In the genomic region with DNA sequence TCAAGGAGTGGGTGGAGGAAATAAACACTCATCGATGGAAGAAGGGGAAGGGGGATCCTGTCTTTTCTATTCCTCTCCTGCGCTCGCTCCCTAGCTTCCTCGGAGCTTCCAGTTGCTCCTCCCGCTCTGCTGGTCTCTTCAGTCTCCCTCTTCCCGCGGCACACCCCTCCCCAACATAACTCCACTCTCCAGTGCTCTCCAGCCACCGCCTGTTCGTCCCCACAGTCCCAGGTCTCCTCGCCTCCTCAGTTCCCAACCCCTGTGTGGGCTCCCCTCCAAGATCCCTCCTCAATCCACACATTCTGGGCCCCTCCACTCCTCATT, we compare ENCODE assay signal across 9 cellular contexts. TPM values are rescaled to one million over a fixed set of nuclear protein-coding genes. Genes with fewer than 3 reads are reported as not detected.
DNase-seq lines count a peak whose midpoint lies in the region; ATAC-seq, FAIRE-seq and TF ChIP-seq lines count a peak whose summit lies in the region.
"Had no signal": no experiment of that assay in that cellular context is flagged by ENCODE, and none has a peak within 500 bp of the region (broad histone marks: within the 10 kb centered on the region; RNA-seq: fewer than 3 reads in every experiment).

No MANE protein-coding gene starts in this region.

- TF ChIP-seq POLR2A in GM12878 (IDR thresholded peaks at IDR 0.05; ENCODE audit: low read depth, low read length) (no peak), testis (IDR thresholded peaks at IDR 0.05) (no peak)

- no peaks in the 10 kb centered on the region for H4K20me1 ChIP-seq in GM12878 (ENCODE audit: control insufficient read depth, insufficient read depth)

- H3K4me1 ChIP-seq in GM12878 (ENCODE audit: control insufficient read depth, insufficient read depth, low read length), result no peaks in the 10 kb centered on the region
- H3K4me1 ChIP-seq in testis, result no peaks in the 10 kb centered on the region

- RAD21 ChIA-PET in GM12878 (lab: Charles Lee; ENCODE audit: unreplicated experiment), result no interaction called here

- H3K4me3 ChIP-seq in GM12878, result peak overlapping the region; percentile 91
- H3K4me3 ChIP-seq in testis, result peak overlapping the region; percentile 89 to 95

- no peaks in the 10 kb centered on the region for H3K27me3 ChIP-seq in GM12878 (replicated peaks in 1 of 2; ENCODE audit: control insufficient read depth in 2 of 2, insufficient read depth in 2 of 2, low read length in 1 of 2)
- no peaks in the 10 kb centered on the region for H3K27me3 ChIP-seq in testis

- H3K9me3 ChIP-seq in GM12878 (replicated peaks; ENCODE audit: control insufficient read depth, insufficient read depth, low read length) (no peaks in the 10 kb centered on the region), testis (no peaks in the 10 kb centered on the region)

- peaks cover 0 to 7% of the 10 kb centered on the region in 2 experiments; a peak in 1 of 4 replicates for H3K36me3 ChIP-seq in GM12878 (ENCODE audit: control insufficient read depth in 2 of 2, insufficient read depth in 2 of 2, low read length in 1 of 2)
- H3K36me3 ChIP-seq in testis (ENCODE audit: low read depth, missing control alignments), result no peaks in the 10 kb centered on the region

- H3K27ac ChIP-seq in GM12878 (ENCODE audit: control insufficient read depth, insufficient read depth), result peak overlapping the region; percentile 80
- peak overlapping the region; percentile 67 to 85 for H3K27ac ChIP-seq in testis

- in situ Hi-C loops in GM12878 (cut with MboI), result loop anchor here (10.0 kb wide), 1 partner anchor 458 kb away; a partner anchor contains a TSS

- WGBS in GM12878 (ENCODE audit: insufficient coverage, insufficient replicate concordance, low lambda C conversion rate, missing lambda C conversion rate), result 3% methylated on average over 3 of the region's 10 CpGs
- WGBS in testis, 2 donors, result 0 to 1% methylated on average over 10 of the region's 10 CpGs

- intact Hi-C loops in GM12878 (cut with micrococcal nuclease; ENCODE audit: unreplicated experiment), result loop anchor here (2.0 kb wide), 1 partner anchor 102 kb away; a partner anchor contains a TSS
- intact Hi-C loops in testis (cut with DNase I; ENCODE audit: low total_unique reads), result no loop called here

- SMC1A ChIA-PET in GM12878 (lab: Charles Lee; ENCODE audit: uncharacterized antibody, unreplicated experiment), result interaction anchor here (1.2 to 1.3 kb wide), 2 partner anchors 11 to 23 kb away, joined by 3 read pairs; no protein-coding TSS in a partner anchor

- POLR2A ChIA-PET in GM12878 (lab: Charles Lee), result no interaction called here

- no peak for TF ChIP-seq EP300 in GM12878 (IDR thresholded peaks at IDR 0.05; ENCODE audit: borderline replicate concordance in 1 of 2, control insufficient read depth in 1 of 2, low read depth in 2 of 2, low read length in 2 of 2)

- TF ChIP-seq CTCF in GM12878 (IDR thresholded peaks at IDR 0.05 in 2 of 3, conservative IDR thresholded peaks at IDR 0.05 in 1 of 3; ENCODE audit: control insufficient read depth in 2 of 3, extremely low read depth in 1 of 3, insufficient read depth in 1 of 3, low read depth in 3 of 3, low read length in 3 of 3) (no peak), testis (IDR thresholded peaks at IDR 0.05) (no peak), GM10266 (IDR thresholded peaks at IDR 0.05; ENCODE audit: control insufficient read depth, insufficient read depth, low read depth, missing control alignments) (no peak)

- no TSS peak for BruUV-seq in GM12878 (replicated peaks; lab: Mats Ljungman, UMichigan)

- peak; percentile 18 for DNase-seq in NCI-H1105 treated with DMSO at 0.1 percent for 48 hours (lab: John Stamatoyannopoulos, UW)
- DNase-seq in NCI-H1105 (lab: John Stamatoyannopoulos, UW), result no peak
- DNase-seq in LHCN-M2 (ENCODE audit: low read depth), result peak; percentile 17
- DNase-seq in GM12878 (ENCODE audit: low read depth, low spot score), result no peak
- DNase-seq in kidney tubule cell (ENCODE audit: low spot score), result peak; percentile 37
- DNase-seq in testis, result peak; percentile 51
- DNase-seq in GM10266 (ENCODE audit: extremely low spot score), result no peak
- no peak for DNase-seq in HT-29 (ENCODE audit: low spot score)

- H2AFZ ChIP-seq in GM12878 (ENCODE audit: control insufficient read depth, low read depth, low read length), result peak overlapping the region; percentile 85

- peaks cover 12% of the 10 kb centered on the region for H3K79me2 ChIP-seq in GM12878 (ENCODE audit: control insufficient read depth, insufficient read depth, low read length)

- H3K9ac ChIP-seq in GM12878 (ENCODE audit: control insufficient read depth, insufficient read depth, low read length), result peak overlapping the region; percentile 93

- TF ChIP-seq RAD21 in GM12878 (IDR thresholded peaks at IDR 0.05; ENCODE audit: insufficient read depth, low read depth, low read length), result no peak

- no peak for FAIRE-seq in GM12878 (lab: Jason Lieb, UNC)

- peak; percentile 47; the same call in 2 of the 3 replicates for ATAC-seq in GM12878

- CTCF ChIA-PET in GM12878 (lab: Yijun Ruan, JAX), result interaction anchor here (0.6 to 2.5 kb wide), 10 partner anchors 9 to 450 kb away, joined by 3 to 12 read pairs (median 4); no protein-coding TSS in a partner anchor

- peak overlapping the region; percentile 49; the same call in 1 of the 2 replicates for H3K4me2 ChIP-seq in GM12878 (ENCODE audit: control insufficient read depth, insufficient read depth)

TF ChIP-seq in GM12878, 131 proteins besides CTCF, POLR2A, EP300 and RAD21 (continues in another document):
- TF ChIP-seq FOS (IDR thresholded peaks at IDR 0.05; ENCODE audit: borderline replicate concordance, extremely low read depth, insufficient read length) (no peak), SPI1 (IDR thresholded peaks at IDR 0.05; ENCODE audit: borderline replicate concordance, insufficient read depth, low read depth, low read length) (no peak)

RNA-seq across cellular contexts. Expression of a gene that starts 0.4 kb away (rescaled TPM):
- total RNA-seq in LHCN-M2 (2014; rRNA removed), result 27.3 and 31.3 TPM in 2 replicates
- polyA plus RNA-seq in LHCN-M2 (2012), result 10.4 TPM
- total RNA-seq in GM12878 (2013; cell fraction: nucleolus; rRNA removed), result 18.3 and 20.0 TPM in 2 replicates
- 18.9 and 20.4 TPM in 2 replicates for total RNA-seq in GM12878 (2014; rRNA removed)
- 21.7 and 23.3 TPM in 2 replicates for total RNA-seq in GM12878 (2014; rRNA removed; fragmentation: Illumina TruSeq; extraction: Trizol)
- total RNA-seq in GM12878 (2021), result 14.4 and 14.7 TPM in 2 replicates
- 6.8 TPM for polyA plus RNA-seq in GM12878 (2011; ENCODE audit: low read depth)
- 15.6 and 17.7 TPM in 2 replicates for polyA plus RNA-seq in GM12878 (2011; rRNA removed)
- polyA plus RNA-seq in GM12878 (2011; cell fraction: cytosol; rRNA removed), result 8.5 and 8.7 TPM in 2 replicates
- 7.9 and 8.8 TPM in 2 replicates for polyA plus RNA-seq in GM12878 (2011; cell fraction: nucleus; rRNA removed)
- polyA plus RNA-seq in GM12878 (2012), result 6.4 and 8.8 TPM in 2 replicates
- polyA plus RNA-seq in GM12878 (2014; fragmentation: Illumina TruSeq; extraction: Trizol), result 20.6 and 23.6 TPM in 2 replicates
- polyA plus RNA-seq in GM12878 (2014; fragmentation: Nextera tagmentation; extraction: Ambion mirVana), result 1 to 10 TPM; 5.4 to 8.6 TPM
- 11.4 and 13.7 TPM in 2 replicates for polyA plus RNA-seq in GM12878 (2014; rRNA removed)
- 10 to 100 TPM; 31.8 to 32.0 TPM for polyA plus RNA-seq in GM12878 (2016; fragmentation: Nextera tagmentation; extraction: Ambion mirVana)
- 14.0 and 15.1 TPM in 2 replicates for polyA minus RNA-seq in GM12878 (2011; rRNA and poly(A)+ RNA removed)
- polyA minus RNA-seq in GM12878 (2011; cell fraction: cytosol; rRNA and poly(A)+ RNA removed), result 5.7 and 6.3 TPM in 2 replicates
- polyA minus RNA-seq in GM12878 (2011; cell fraction: nucleus; rRNA and poly(A)+ RNA removed), result 10.5 and 11.1 TPM in 2 replicates
- total RNA-seq in testis, result 10 to 100 TPM; 19.0 to 29.6 TPM
- 30.5 TPM for polyA plus RNA-seq in testis (ENCODE audit: insufficient read depth, low read depth, low replicate concordance)
- 12.3 and 13.4 TPM in 2 replicates for total RNA-seq in HT-29 (2014; rRNA removed; shearing (Covaris generic))

RNA-seq across cellular contexts. Expression of a gene that starts 6.5 kb away (rescaled TPM):
- total RNA-seq in LHCN-M2 (2014; rRNA removed) (not detected in 2 replicates), GM12878 (2014; rRNA removed) (not detected in 2 replicates), GM12878 (2014; rRNA removed; fragmentation: Illumina TruSeq; extraction: Trizol) (not detected in 2 replicates), GM12878 (2021) (not detected in 2 replicates), testis (not detected)
- polyA plus RNA-seq in LHCN-M2 (2012), result not detected
- total RNA-seq in GM12878 (2013; cell fraction: nucleolus; rRNA removed), result not detected in 2 replicates
- polyA plus RNA-seq in GM12878 (2011; ENCODE audit: low read depth), result not detected
- polyA plus RNA-seq in GM12878 (2011; rRNA removed) (not detected in 2 replicates), GM12878 (2014; fragmentation: Illumina TruSeq; extraction: Trizol) (not detected in 2 replicates), GM12878 (2014; fragmentation: Nextera tagmentation; extraction: Ambion mirVana) (not detected), GM12878 (2014; rRNA removed) (not detected in 2 replicates), GM12878 (2016; fragmentation: Nextera tagmentation; extraction: Ambion mirVana) (not detected), testis (ENCODE audit: insufficient read depth, low read depth, low replicate concordance) (not detected)
- not detected in 2 replicates for polyA plus RNA-seq in GM12878 (2011; cell fraction: cytosol; rRNA removed)
- polyA plus RNA-seq in GM12878 (2011; cell fraction: nucleus; rRNA removed), result not detected in 2 replicates
- not detected in 2 replicates for polyA plus RNA-seq in GM12878 (2012)
- not detected in 2 replicates for polyA minus RNA-seq in GM12878 (2011; rRNA and poly(A)+ RNA removed)
- polyA minus RNA-seq in GM12878 (2011; cell fraction: cytosol; rRNA and poly(A)+ RNA removed), result not detected in 2 replicates
- not detected in 2 replicates for polyA minus RNA-seq in GM12878 (2011; cell fraction: nucleus; rRNA and poly(A)+ RNA removed)
- not detected in 2 replicates for total RNA-seq in HT-29 (2014; rRNA removed; shearing (Covaris generic))
- total RNA-seq: dermis microvascular lymphatic vessel endothelial cell had no signal

Comparison
In these comparisons a context has a peak if more than half of its experiments do, and no peak if none do; other contexts are left out.
1. DNase-seq: peak in NCI-H1105 treated with DMSO at 0.1 percent for 48 hours (single experiment), LHCN-M2 (single experiment), kidney tubule cell (single experiment) and testis (single experiment); none in NCI-H1105 (single experiment), GM12878 (single experiment), GM10266 (single experiment) and HT-29 (single experiment).